20 cellular contexts compared by ENCODE assay signal in genomic region chr9:21609506-21609905, GRCh38.
"Had no signal": no experiment of that assay in that cellular context is flagged by ENCODE, and none has a peak within 500 bp of the region (broad histone marks: within the 10 kb centered on the region; RNA-seq: fewer than 3 reads in every experiment).

No MANE protein-coding gene starts in this region.

- H3K4me1 ChIP-seq: Peyer's patch had no signal

- ATAC-seq: PC-3 had no signal

- H3K9me3 ChIP-seq: Peyer's patch, SJSA1 had no signal

- H3K27ac ChIP-seq: HL-60, Peyer's patch, SJSA1, SK-N-MC had no signal

- H3K27me3 ChIP-seq: Peyer's patch, SJSA1 had no signal

- H3K4me3 ChIP-seq: Peyer's patch, SJSA1, SK-N-MC had no signal

- H3K36me3 ChIP-seq: Peyer's patch, SJSA1 had no signal

- DNase-seq: KBM-7, NCI-H1092, NCI-H1105 treated with DMSO at 0.1 percent for 48 hours, NCI-H1417 treated with DMSO at 0.1 percent for 48 hours, NCI-H146, NCI-H1694 treated with DMSO at 0.1 percent for 48 hours, NCI-H1930, NCI-H2081, NCI-H2107, NCI-H2227 treated with DMSO at 0.1 percent for 48 hours, NCI-H524, NCI-H526 treated with DMSO at 0.1 percent for 48 hours, NCI-H748 treated with DMSO at 0.1 percent for 48 hours, PC-3, Peyer's patch, Right ventricle myocardium superior, SIG-M5 had no signal
